Comparison of ENCODE assay signal across 28 cellular contexts in the genomic region with DNA sequence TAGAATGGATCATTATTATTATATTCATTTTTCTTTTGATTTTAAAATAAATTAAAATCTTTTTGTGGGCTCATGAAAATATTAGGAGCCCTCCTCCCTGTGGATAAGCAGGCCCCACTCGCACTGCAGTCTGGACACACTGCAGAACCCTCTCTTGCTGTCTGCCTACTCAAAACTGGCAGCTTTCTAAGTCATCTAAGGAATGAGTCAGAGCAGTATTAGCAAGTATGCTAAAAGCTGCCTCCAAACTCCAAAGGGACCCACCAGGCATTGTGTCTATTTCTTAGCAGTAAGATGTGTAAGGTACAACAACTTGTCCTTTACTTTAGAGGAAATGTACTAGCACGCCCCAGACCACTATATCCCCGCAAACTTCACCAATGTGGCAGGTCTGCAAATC.
DNase-seq lines count a peak whose midpoint lies in the region; ATAC-seq, FAIRE-seq and TF ChIP-seq lines count a peak whose summit lies in the region.
"Had no signal": no experiment of that assay in that cellular context is flagged by ENCODE, and none has a peak within 500 bp of the region (broad histone marks: within the 10 kb centered on the region; RNA-seq: fewer than 3 reads in every experiment).

No MANE protein-coding gene starts in this region.

- intact Hi-C loops in kidney (cut with DNase I) (no loop called here), sigmoid colon (cut with DNase I) (no loop called here)

- ATAC-seq in activated T-cell treated with anti-CD3 and anti-CD28 coated beads, Interleukin-2, amount 50 U/mL, for 72 hours (replicated peaks in 1 of 2): peak; percentile 88 to 90
- peak; percentile 77 for ATAC-seq in stimulated activated naive CD8-positive, alpha-beta T cell treated with anti-CD3 and anti-CD28 coated beads, Interleukin-15, amount 100 ng/mL, for 72 hours
- ATAC-seq: gastrocnemius medialis, left colon, right lobe of liver had no signal

- H3K4me3 Mint-ChIP-seq in activated T-cell treated with anti-CD3 and anti-CD28 coated beads, Interleukin-2, amount 50 U/mL, for 72 hours: no peak overlapping the region
- no peak overlapping the region for H3K4me3 Mint-ChIP-seq in activated T-cell treated with anti-CD3 and anti-CD28 coated beads, Interleukin-2, amount 50 U/mL, for 24 hours
- H3K4me3 Mint-ChIP-seq in stimulated activated naive CD8-positive, alpha-beta T cell treated with anti-CD3 and anti-CD28 coated beads, Interleukin-15, amount 100 ng/mL, for 72 hours: no peak overlapping the region
- H3K4me3 Mint-ChIP-seq: endodermal cell; IgD-negative memory B cell; neural crest cell; T-helper 2 cell treated with Interferon-gamma antibody and Interleukin-4, amounts not matched to agents 5 μg/mL and 100 μg/mL, for 36 hours had no signal

- WGBS in GM23248 (ENCODE audit: low coverage in 1 of 2, low lambda C conversion rate in 2 of 2, missing lambda C conversion rate in 2 of 2), 2 experiments: 57 to 73% methylated on average over 3 of the region's 3 CpGs
- WGBS in sigmoid colon, 2 donors: 92 to 93% methylated on average over 3 of the region's 3 CpGs

- peak; percentile 35 to 45 for DNase-seq in activated T-cell treated with anti-CD3 and anti-CD28 coated beads, Interleukin-2, amount 50 U/mL, for 72 hours
- DNase-seq in activated T-cell treated with anti-CD3 and anti-CD28 coated beads, Interleukin-2, amount 50 U/mL, for 24 hours: no peak
- DNase-seq in GM23248: peak; percentile 56
- DNase-seq in epithelial cell of esophagus (ENCODE audit: low read depth): peak; percentile 28
- no peak for DNase-seq in stimulated activated naive CD8-positive, alpha-beta T cell treated with anti-CD3 and anti-CD28 coated beads, Interleukin-15, amount 100 ng/mL, for 72 hours
- DNase-seq in kidney: no peak
- DNase-seq in sigmoid colon: no peak
- DNase-seq: activated CD4-positive, alpha-beta T cell treated with anti-CD3 and anti-CD28 coated beads, Interleukin-2, amount 50 U/mL, for 4 hours; activated T-cell treated with anti-CD3 and anti-CD28 coated beads for 4 hours; Caco-2; DMS79 treated with DMSO at 0.1 percent for 48 hours; endodermal cell; esophagus squamous epithelium; gastrocnemius medialis; HCEC 1CT; left colon; NCI-H1048; NCI-H187; NCI-H2171 treated with DMSO at 0.1 percent for 48 hours; NCI-H524; right lobe of liver; stomach had no signal

- no peak overlapping the region for H3K4me2 ChIP-seq in GM23248 (ENCODE audit: unreplicated experiment)
- H3K4me2 ChIP-seq: BLaER1 treated with 17β-estradiol and CSF1 and Interleukin-3, amounts not matched to agents 10 nM and 100 nM had no signal

- no peak overlapping the region for H3K9ac ChIP-seq in GM23248
- no peak overlapping the region for H3K9ac ChIP-seq in kidney (ENCODE audit: low read length in 2 of 2)
- H3K9ac ChIP-seq: BLaER1 treated with 17β-estradiol and CSF1 and Interleukin-3, amounts not matched to agents 10 nM and 100 nM had no signal

- no peak for TF ChIP-seq POLR2A in sigmoid colon (IDR thresholded peaks at IDR 0.05)

- H3K9me2 ChIP-seq in GM23248 (ENCODE audit: insufficient read depth): no peaks in the 10 kb centered on the region

- no peaks in the 10 kb centered on the region for H3F3A ChIP-seq in GM23248 (ENCODE audit: insufficient read depth)

- H3K9me3 ChIP-seq in GM23248 (ENCODE audit: low read depth) (no peaks in the 10 kb centered on the region), kidney (ENCODE audit: control insufficient read depth in 1 of 2, low read length in 2 of 2) (no peaks in the 10 kb centered on the region), sigmoid colon (peaks cover 0 to 3% (median 0%) of the 10 kb centered on the region in 4 donors)
- H3K9me3 ChIP-seq: BLaER1 treated with 17β-estradiol and CSF1 and Interleukin-3, amounts not matched to agents 10 nM and 100 nM; Caco-2; esophagus squamous epithelium; gastrocnemius medialis; right lobe of liver; stomach had no signal

- H3K36me3 ChIP-seq in GM23248 (ENCODE audit: low read depth) (no peaks in the 10 kb centered on the region), kidney (ENCODE audit: control insufficient read depth in 1 of 2, insufficient read depth in 2 of 2, low read length in 2 of 2) (no peaks in the 10 kb centered on the region), sigmoid colon (no peaks in the 10 kb centered on the region)
- H3K36me3 ChIP-seq: BLaER1 treated with 17β-estradiol and CSF1 and Interleukin-3, amounts not matched to agents 10 nM and 100 nM; esophagus squamous epithelium; gastrocnemius medialis; right lobe of liver; stomach; tibial nerve had no signal

- no peak overlapping the region for H2AFZ ChIP-seq in GM23248

- H3K27ac ChIP-seq in GM23248 (no peak overlapping the region), kidney (ENCODE audit: low read depth in 2 of 2, low read length in 2 of 2) (no peak overlapping the region), sigmoid colon (no peak overlapping the region)
- H3K27ac ChIP-seq: BLaER1 treated with 17β-estradiol and CSF1 and Interleukin-3, amounts not matched to agents 10 nM and 100 nM; esophagus squamous epithelium; gastrocnemius medialis; right lobe of liver; stomach; tibial nerve; VCaP had no signal

- FAIRE-seq in kidney (lab: Jason Lieb, UNC): no peak

- H3K27me3 ChIP-seq in GM23248 (replicated peaks; ENCODE audit: insufficient read depth) (peaks cover 13% of the 10 kb centered on the region; the same call in 1 of the 2 replicates), sigmoid colon (peaks cover 0 to 7% (median 0%) of the 10 kb centered on the region in 3 donors)
- H3K27me3 ChIP-seq: BLaER1 treated with 17β-estradiol and CSF1 and Interleukin-3, amounts not matched to agents 10 nM and 100 nM; gastrocnemius medialis; right lobe of liver; tibial nerve had no signal

- TF ChIP-seq CTCF in epithelial cell of esophagus (IDR thresholded peaks at IDR 0.05; ENCODE audit: insufficient read depth, low read depth, low read length, missing control alignments) (no peak), kidney (IDR thresholded peaks at IDR 0.05; ENCODE audit: borderline replicate concordance, extremely low read depth, insufficient read depth) (no peak), sigmoid colon (IDR thresholded peaks at IDR 0.05) (no peak)

- no peaks in the 10 kb centered on the region for H3K4me1 ChIP-seq in GM23248 (ENCODE audit: insufficient read depth)
- H3K4me1 ChIP-seq in kidney (ENCODE audit: control insufficient read depth in 1 of 2, insufficient read depth in 1 of 2, low read depth in 1 of 2, low read length in 2 of 2): no peaks in the 10 kb centered on the region
- no peaks in the 10 kb centered on the region for H3K4me1 ChIP-seq in sigmoid colon
- H3K4me1 ChIP-seq: Caco-2, esophagus squamous epithelium, gastrocnemius medialis, right lobe of liver, stomach, tibial nerve had no signal

- H4K20me1 ChIP-seq in GM23248 (ENCODE audit: insufficient read depth): no peaks in the 10 kb centered on the region
- H4K20me1 ChIP-seq: BLaER1 treated with 17β-estradiol and CSF1 and Interleukin-3, amounts not matched to agents 10 nM and 100 nM had no signal

- H3K4me1 Mint-ChIP-seq in activated T-cell treated with anti-CD3 and anti-CD28 coated beads, Interleukin-2, amount 50 U/mL, for 72 hours (ENCODE audit: low read depth): peaks cover 35% of the 10 kb centered on the region
- peaks cover 31% of the 10 kb centered on the region for H3K4me1 Mint-ChIP-seq in activated T-cell treated with anti-CD3 and anti-CD28 coated beads, Interleukin-2, amount 50 U/mL, for 24 hours (ENCODE audit: low read depth)
- peaks cover 39% of the 10 kb centered on the region for H3K4me1 Mint-ChIP-seq in stimulated activated naive CD8-positive, alpha-beta T cell treated with anti-CD3 and anti-CD28 coated beads, Interleukin-15, amount 100 ng/mL, for 72 hours
- H3K4me1 Mint-ChIP-seq: endodermal cell, neural crest cell had no signal

- no peak overlapping the region for H3K27ac Mint-ChIP-seq in activated T-cell treated with anti-CD3 and anti-CD28 coated beads, Interleukin-2, amount 50 U/mL, for 72 hours
- H3K27ac Mint-ChIP-seq in activated T-cell treated with anti-CD3 and anti-CD28 coated beads, Interleukin-2, amount 50 U/mL, for 24 hours: no peak overlapping the region
- no peak overlapping the region for H3K27ac Mint-ChIP-seq in stimulated activated naive CD8-positive, alpha-beta T cell treated with anti-CD3 and anti-CD28 coated beads, Interleukin-15, amount 100 ng/mL, for 72 hours
- H3K27ac Mint-ChIP-seq: endodermal cell; IgD-negative memory B cell; T-helper 2 cell treated with Interferon-gamma antibody and Interleukin-4, amounts not matched to agents 5 μg/mL and 100 μg/mL, for 36 hours had no signal

- TF ChIP-seq EP300 in sigmoid colon (IDR thresholded peaks at IDR 0.05): no peak

- in situ Hi-C loops in GM23248 (cut with MboI): no loop called here

- H3K4me3 ChIP-seq in GM23248 (no peak overlapping the region), epithelial cell of esophagus (ENCODE audit: low read length) (no peak overlapping the region), kidney (ENCODE audit: low read length in 2 of 2) (no peak overlapping the region), sigmoid colon (no peak overlapping the region)
- H3K4me3 ChIP-seq: BLaER1 treated with 17β-estradiol and CSF1 and Interleukin-3, amounts not matched to agents 10 nM and 100 nM; esophagus squamous epithelium; gastrocnemius medialis; right lobe of liver; stomach; tibial nerve had no signal

- H3K79me2 ChIP-seq in GM23248 (ENCODE audit: insufficient read depth): no peaks in the 10 kb centered on the region

- no peaks in the 10 kb centered on the region for H3K9me3 Mint-ChIP-seq in activated T-cell treated with anti-CD3 and anti-CD28 coated beads, Interleukin-2, amount 50 U/mL, for 72 hours
- no peaks in the 10 kb centered on the region for H3K9me3 Mint-ChIP-seq in activated T-cell treated with anti-CD3 and anti-CD28 coated beads, Interleukin-2, amount 50 U/mL, for 24 hours
- peaks cover 0 to 5% of the 10 kb centered on the region in 2 donors for H3K9me3 Mint-ChIP-seq in stimulated activated naive CD8-positive, alpha-beta T cell treated with anti-CD3 and anti-CD28 coated beads, Interleukin-15, amount 100 ng/mL, for 72 hours
- H3K9me3 Mint-ChIP-seq: endodermal cell; neural crest cell; T-helper 2 cell treated with Interferon-gamma antibody and Interleukin-4, amounts not matched to agents 5 μg/mL and 100 μg/mL, for 36 hours had no signal

- no peaks in the 10 kb centered on the region for H3K36me3 Mint-ChIP-seq in activated T-cell treated with anti-CD3 and anti-CD28 coated beads, Interleukin-2, amount 50 U/mL, for 72 hours (ENCODE audit: insufficient read depth in 2 of 2)
- no peaks in the 10 kb centered on the region for H3K36me3 Mint-ChIP-seq in activated T-cell treated with anti-CD3 and anti-CD28 coated beads, Interleukin-2, amount 50 U/mL, for 24 hours (ENCODE audit: low read depth)

- peaks cover 4% of the 10 kb centered on the region for H3K27me3 Mint-ChIP-seq in activated T-cell treated with anti-CD3 and anti-CD28 coated beads, Interleukin-2, amount 50 U/mL, for 72 hours (ENCODE audit: low read depth)
- no peaks in the 10 kb centered on the region for H3K27me3 Mint-ChIP-seq in activated T-cell treated with anti-CD3 and anti-CD28 coated beads, Interleukin-2, amount 50 U/mL, for 24 hours
- no peaks in the 10 kb centered on the region for H3K27me3 Mint-ChIP-seq in stimulated activated naive CD8-positive, alpha-beta T cell treated with anti-CD3 and anti-CD28 coated beads, Interleukin-15, amount 100 ng/mL, for 72 hours
- H3K27me3 Mint-ChIP-seq: IgD-negative memory B cell had no signal

Comparison
In these comparisons a context has a peak if more than half of its experiments do, and no peak if none do; other contexts are left out.
1. DNase-seq: peak in activated T-cell treated with anti-CD3 and anti-CD28 coated beads, Interleukin-2, amount 50 U/mL, for 72 hours (2 of 2), GM23248 (single experiment) and epithelial cell of esophagus (single experiment); none in activated T-cell treated with anti-CD3 and anti-CD28 coated beads, Interleukin-2, amount 50 U/mL, for 24 hours (single experiment), stimulated activated naive CD8-positive, alpha-beta T cell treated with anti-CD3 and anti-CD28 coated beads, Interleukin-15, amount 100 ng/mL, for 72 hours (0 of 2), kidney (single experiment) and sigmoid colon (single experiment).